26 cellular contexts compared by ENCODE assay signal in the genomic region with DNA sequence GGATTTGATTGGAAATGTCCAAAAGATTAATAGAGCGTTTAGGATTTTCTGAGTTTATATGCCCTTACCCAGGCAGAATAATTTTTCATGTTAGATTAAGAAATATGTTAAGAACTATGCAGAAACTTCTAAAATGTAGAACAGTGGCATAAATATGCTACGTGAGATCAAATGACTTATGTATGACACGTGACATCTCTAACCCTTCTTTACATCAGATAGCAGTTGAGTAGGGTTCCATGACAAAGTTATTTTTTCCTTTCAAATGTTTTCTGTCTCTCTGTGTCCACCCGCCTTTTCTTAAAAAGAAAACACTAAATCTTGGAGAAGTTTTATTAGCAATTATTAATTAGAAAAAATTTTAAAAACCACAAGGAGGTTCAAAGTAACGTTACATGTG.
"Had no signal": no experiment of that assay in that cellular context is flagged by ENCODE, and none has a peak within 500 bp of the region (broad histone marks: within the 10 kb centered on the region; RNA-seq: fewer than 3 reads in every experiment).

No MANE protein-coding gene starts in this region.

- H3K36me3 ChIP-seq: colonic mucosa, esophagus muscularis mucosa, esophagus squamous epithelium, gastrocnemius medialis, gastroesophageal sphincter, heart left ventricle, heart right ventricle had no signal

- H3K9me3 ChIP-seq: colonic mucosa, esophagus muscularis mucosa, esophagus squamous epithelium, gastrocnemius medialis, gastroesophageal sphincter, heart left ventricle, heart right ventricle had no signal

- H3K27me3 ChIP-seq: colonic mucosa, foreskin keratinocyte, gastrocnemius medialis had no signal

- H3K4me3 ChIP-seq: colonic mucosa, coronary artery, dorsolateral prefrontal cortex, esophagus muscularis mucosa, esophagus squamous epithelium, gastrocnemius medialis, gastroesophageal sphincter, heart left ventricle, heart right ventricle had no signal

- H3K4me1 ChIP-seq: colonic mucosa, esophagus muscularis mucosa, gastroesophageal sphincter, heart right ventricle had no signal

- FAIRE-seq: endometrium, endothelial cell of umbilical vein had no signal

- DNase-seq: colonic mucosa; cortex of kidney; dermis blood vessel endothelial cell; dorsolateral prefrontal cortex; effector CD4-positive, alpha-beta T cell; effector CD8-positive, alpha-beta T cell; effector memory CD4-positive, alpha-beta T cell; effector memory CD8-positive, alpha-beta T cell; endodermal cell; erythroblast; esophagus squamous epithelium; foreskin fibroblast; foreskin keratinocyte; foreskin melanocyte; gastrocnemius medialis; glutamatergic neuron; head of caudate nucleus; heart left ventricle; heart right ventricle had no signal

- H3K27ac ChIP-seq: colonic mucosa, coronary artery, dorsolateral prefrontal cortex, epithelial cell of prostate, esophagus muscularis mucosa, esophagus squamous epithelium, foreskin keratinocyte, gastrocnemius medialis, gastroesophageal sphincter, heart left ventricle, heart right ventricle had no signal

- ATAC-seq: effector memory CD8-positive, alpha-beta T cell; esophagus mucosa; foreskin keratinocyte; gastrocnemius medialis; gastroesophageal sphincter; heart left ventricle; heart right ventricle had no signal
